ENCODE assay signal across 27 cellular contexts in the genomic region with DNA sequence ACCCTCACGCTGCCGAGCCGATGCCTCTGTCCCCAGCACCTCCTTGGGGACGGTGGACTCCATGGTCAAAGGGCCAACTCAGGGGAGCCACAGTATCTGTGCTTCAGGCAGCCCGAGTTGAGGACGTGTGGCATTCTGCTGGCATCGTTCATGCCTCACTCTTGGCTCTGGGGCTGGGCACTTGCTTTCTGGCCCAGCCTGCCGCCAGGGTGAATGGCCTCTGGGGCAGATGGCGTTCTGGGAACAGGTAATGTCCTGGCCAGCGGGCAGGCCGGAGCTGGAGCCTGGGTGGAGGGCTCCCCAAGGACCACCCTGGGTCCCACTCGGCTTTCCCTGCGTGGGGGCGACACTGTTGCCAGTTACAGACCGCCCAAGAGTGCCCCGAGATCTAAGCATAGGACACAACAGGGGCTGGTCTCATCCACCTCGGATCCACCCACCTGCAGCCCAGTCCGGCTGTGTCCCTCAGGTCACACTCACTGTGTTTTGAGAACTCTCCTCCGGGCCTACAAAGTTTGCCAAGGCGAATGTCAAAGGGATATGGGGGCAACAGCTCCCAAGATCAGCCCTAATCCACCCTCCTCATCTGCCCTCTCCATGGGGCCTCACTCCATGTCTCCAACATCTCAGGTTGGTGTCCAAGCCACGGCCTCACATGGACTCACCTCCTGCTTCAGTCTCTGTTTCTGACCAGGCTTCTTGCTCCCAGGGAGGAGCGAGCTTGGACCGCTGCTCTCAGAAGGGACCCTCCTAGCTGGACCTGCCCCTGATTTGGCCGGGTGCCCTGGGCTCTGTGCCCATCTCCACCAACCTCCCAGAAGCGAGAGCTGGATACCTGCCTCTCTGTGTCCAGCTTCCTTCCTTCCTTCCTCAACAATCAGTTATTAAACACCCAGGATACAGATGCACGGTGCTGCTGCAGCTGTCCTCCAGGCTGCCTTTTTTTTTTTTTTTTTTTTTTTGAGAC.
DNase-seq lines count a peak whose midpoint lies in the region; ATAC-seq and TF ChIP-seq lines count a peak whose summit lies in the region.
"Had no signal": no experiment of that assay in that cellular context is flagged by ENCODE, and none has a peak within 500 bp of the region (broad histone marks: within the 10 kb centered on the region; RNA-seq: fewer than 3 reads in every experiment).

No MANE protein-coding gene starts in this region.

- no peaks in the 10 kb centered on the region for H3K36me3 ChIP-seq in SK-N-SH (replicated peaks in 1 of 2; ENCODE audit: control insufficient read depth in 1 of 2, insufficient read depth in 2 of 2, low read length in 1 of 2)
- no peaks in the 10 kb centered on the region for H3K36me3 ChIP-seq in SJCRH30
- H3K36me3 ChIP-seq in left ventricle myocardium inferior, result no peaks in the 10 kb centered on the region
- H3K36me3 ChIP-seq in gastrocnemius medialis, result no peaks in the 10 kb centered on the region
- H3K36me3 ChIP-seq in CD8-positive, alpha-beta memory T cell (ENCODE audit: insufficient read depth, low read length), result no peaks in the 10 kb centered on the region
- H3K36me3 ChIP-seq: esophagus squamous epithelium, neural progenitor cell, upper lobe of right lung had no signal

- no peak overlapping the region for H3K27ac Mint-ChIP-seq in CD8-positive, alpha-beta memory T cell
- H3K27ac Mint-ChIP-seq: activated CD4-positive, alpha-beta memory T cell treated with anti-CD3 and anti-CD28 coated beads for 36 hours; progenitor cell of endocrine pancreas had no signal

- ATAC-seq in SK-N-SH treated with all-trans-retinoic acid at 6 μM for 48 hours, result no peak
- ATAC-seq in gastrocnemius medialis, result peak; percentile 57 to 70
- ATAC-seq in GM18511 (IDR thresholded peaks at IDR 0.05; ENCODE audit: unreplicated experiment), result no peak
- ATAC-seq: A549, upper lobe of right lung had no signal

- in situ Hi-C loops in gastrocnemius medialis (cut with MboI; ENCODE audit: low sequenced_read_pairs in 4 of 4), result loop anchor here in 2 of 4 donors (5.0 to 10.0 kb wide), 2 partner anchors 130 to 133 kb away; no protein-coding TSS in a partner anchor

- H3K4me1 Mint-ChIP-seq in CD8-positive, alpha-beta memory T cell, result no peaks in the 10 kb centered on the region
- H3K4me1 Mint-ChIP-seq: B cell, neural progenitor cell had no signal

- TF ChIP-seq RAD21 in SK-N-SH (IDR thresholded peaks at IDR 0.05; ENCODE audit: low read length), result no peak

- H3F3A ChIP-seq in SK-N-SH (replicated peaks; ENCODE audit: insufficient read depth), result no peaks in the 10 kb centered on the region

- H3K9me2 ChIP-seq in SK-N-SH, result no peaks in the 10 kb centered on the region

- H3K4me3 ChIP-seq in SK-N-SH (ENCODE audit: low read depth in 2 of 2, low read length in 1 of 2) (no peak overlapping the region), SJCRH30 (no peak overlapping the region), left ventricle myocardium inferior (no peak overlapping the region), gastrocnemius medialis (no peak overlapping the region)
- H3K4me3 ChIP-seq in CD8-positive, alpha-beta memory T cell (ENCODE audit: low read length), result no peak overlapping the region
- H3K4me3 ChIP-seq: A549, esophagus squamous epithelium, lung, neural progenitor cell, skin epidermis, upper lobe of right lung had no signal

- no peaks in the 10 kb centered on the region for H3K27me3 Mint-ChIP-seq in CD8-positive, alpha-beta memory T cell
- H3K27me3 Mint-ChIP-seq: activated CD4-positive, alpha-beta memory T cell treated with anti-CD3 and anti-CD28 coated beads for 36 hours; B cell had no signal

- TF ChIP-seq CTCF in SK-N-SH (IDR thresholded peaks at IDR 0.05) (no peak), left ventricle myocardium inferior (IDR thresholded peaks at IDR 0.05; ENCODE audit: borderline replicate concordance) (no peak), gastrocnemius medialis (IDR thresholded peaks at IDR 0.05 in 4 of 5, conservative IDR thresholded peaks at IDR 0.05 in 1 of 5) (no peak)

- TF ChIP-seq EP300 in SK-N-SH (IDR thresholded peaks at IDR 0.05; ENCODE audit: borderline replicate concordance in 1 of 2, low read depth in 1 of 2, low read length in 1 of 2), result no peak

- H3K27ac ChIP-seq in SK-N-SH (ENCODE audit: low read depth in 2 of 2, low read length in 1 of 2), result no peak overlapping the region; a peak in 1 of 4 replicates
- no peak overlapping the region for H3K27ac ChIP-seq in SJCRH30
- peak overlapping the region; percentile 33 for H3K27ac ChIP-seq in left ventricle myocardium inferior (replicated peaks)
- peak overlapping the region in 3 of 4 donors; percentile 41 to 75 (median 49) for H3K27ac ChIP-seq in gastrocnemius medialis
- no peak overlapping the region for H3K27ac ChIP-seq in CD8-positive, alpha-beta memory T cell (ENCODE audit: low read depth, low read length)
- H3K27ac ChIP-seq: esophagus squamous epithelium, neural progenitor cell, skin epidermis, upper lobe of right lung had no signal

- H3K79me2 ChIP-seq in SK-N-SH (ENCODE audit: insufficient read depth), result no peaks in the 10 kb centered on the region

- peak; percentile 57 for DNase-seq in SK-N-SH
- DNase-seq in SJCRH30, result peak; percentile 46 to 68
- DNase-seq in left ventricle myocardium inferior, result peak; percentile 42
- DNase-seq in gastrocnemius medialis, result peak in 1 of 2 donors; percentile 62
- DNase-seq in NCI-H446 (lab: John Stamatoyannopoulos, UW), result no peak
- DNase-seq in CD8-positive, alpha-beta memory T cell, result no peak
- DNase-seq: activated CD4-positive, alpha-beta memory T cell treated with anti-CD3 and anti-CD28 coated beads for 36 hours; activated CD4-positive, CD25-positive, alpha-beta regulatory T cell; activated CD8-positive, alpha-beta memory T cell treated with anti-CD3 and anti-CD28 coated beads, Interleukin-2, amount 50 U/mL, for 48 hours; activated effector memory CD4-positive, alpha-beta T cell treated with Interleukin-2 at 50 U/mL for 16 hours; DND-41; esophagus squamous epithelium; islet precursor cell; NCI-H1436 treated with DMSO at 0.1 percent for 48 hours; NCI-H526 treated with DMSO at 0.1 percent for 48 hours; RPMI8226; stimulated activated CD4-positive, alpha-beta T cell treated with anti-CD3 and anti-CD28 coated beads, Interleukin-1b, Interleukin-23, amount 100 ng/mL, for 48 hours; T-helper 9 cell; upper lobe of right lung had no signal

- H3K4me1 ChIP-seq in SK-N-SH (ENCODE audit: control insufficient read depth in 1 of 2, insufficient read depth in 2 of 2, low read depth in 1 of 2, low read length in 1 of 2), result peaks cover 0 to 7% of the 10 kb centered on the region in 2 experiments; a peak in 1 of 4 replicates
- H3K4me1 ChIP-seq in SJCRH30, result peaks cover 34% of the 10 kb centered on the region
- H3K4me1 ChIP-seq in left ventricle myocardium inferior, result peaks cover 22% of the 10 kb centered on the region
- peaks cover 7 to 13% of the 10 kb centered on the region in 2 donors for H3K4me1 ChIP-seq in gastrocnemius medialis
- H3K4me1 ChIP-seq in CD8-positive, alpha-beta memory T cell (ENCODE audit: insufficient read depth, low read length), result peaks cover 9% of the 10 kb centered on the region
- H3K4me1 ChIP-seq: neural progenitor cell had no signal

- intact Hi-C loops in left ventricle myocardium inferior (cut with micrococcal nuclease), result loop anchor here (5.0 kb wide), 1 partner anchor 130 kb away; no protein-coding TSS in a partner anchor
- intact Hi-C loops in gastrocnemius medialis (cut with DNase I; ENCODE audit: low total_unique reads), result loop anchor here (2.0 kb wide), 1 partner anchor 17 kb away; no protein-coding TSS in a partner anchor

- CTCF ChIA-PET in SK-N-SH (lab: Yijun Ruan, JAX), result interaction anchor here (0.6 to 7.3 kb wide), 11 partner anchors 9 to 130 kb away, joined by 3 to 64 read pairs (median 4); no protein-coding TSS in a partner anchor
- CTCF ChIA-PET in CD8-positive, alpha-beta memory T cell (lab: Charles Lee), result interaction anchor here (1.4 to 3.6 kb wide), 2 partner anchors 41 to 130 kb away, joined by 3 to 21 read pairs; no protein-coding TSS in a partner anchor

- no peak overlapping the region for H3K9ac ChIP-seq in SK-N-SH
- H3K9ac ChIP-seq: neural progenitor cell had no signal

- H3K9me3 Mint-ChIP-seq in CD8-positive, alpha-beta memory T cell, result no peaks in the 10 kb centered on the region
- H3K9me3 Mint-ChIP-seq: activated CD4-positive, alpha-beta memory T cell treated with anti-CD3 and anti-CD28 coated beads for 36 hours; neural progenitor cell had no signal

- 89% methylated on average over 21 of the region's 26 CpGs for WGBS in SK-N-SH (ENCODE audit: low lambda C conversion rate)

- POLR2A ChIA-PET in SK-N-SH (lab: Yijun Ruan, JAX), result interaction anchor here (1.0 kb wide), 1 partner anchor 29 kb away, joined by 3 read pairs; no protein-coding TSS in a partner anchor
- POLR2A ChIA-PET in CD8-positive, alpha-beta memory T cell (lab: Charles Lee), result no interaction called here

- H3K27me3 ChIP-seq in SK-N-SH (ENCODE audit: insufficient read depth) (no peaks in the 10 kb centered on the region), SJCRH30 (no peaks in the 10 kb centered on the region), left ventricle myocardium inferior (ENCODE audit: low read depth) (no peaks in the 10 kb centered on the region), gastrocnemius medialis (no peaks in the 10 kb centered on the region)
- no peaks in the 10 kb centered on the region for H3K27me3 ChIP-seq in CD8-positive, alpha-beta memory T cell (ENCODE audit: insufficient read depth, low read length, poor library complexity, severe bottlenecking)
- H3K27me3 ChIP-seq: esophagus squamous epithelium, neural progenitor cell, upper lobe of right lung had no signal

- H3K36me3 Mint-ChIP-seq in CD8-positive, alpha-beta memory T cell, result no peaks in the 10 kb centered on the region
- H3K36me3 Mint-ChIP-seq: activated CD4-positive, alpha-beta memory T cell treated with anti-CD3 and anti-CD28 coated beads for 36 hours; neural progenitor cell had no signal

- H3K4me3 Mint-ChIP-seq in CD8-positive, alpha-beta memory T cell, result no peak overlapping the region
- H3K4me3 Mint-ChIP-seq: activated CD4-positive, alpha-beta memory T cell treated with anti-CD3 and anti-CD28 coated beads for 36 hours; B cell; neural progenitor cell had no signal

- no peaks in the 10 kb centered on the region for H4K20me1 ChIP-seq in SK-N-SH (ENCODE audit: insufficient read depth)

- H3K9me3 ChIP-seq in SK-N-SH, result no peaks in the 10 kb centered on the region
- H3K9me3 ChIP-seq in SJCRH30 (replicated peaks), result no peaks in the 10 kb centered on the region
- H3K9me3 ChIP-seq in left ventricle myocardium inferior (replicated peaks), result no peaks in the 10 kb centered on the region
- H3K9me3 ChIP-seq in gastrocnemius medialis, result no peaks in the 10 kb centered on the region
- no peaks in the 10 kb centered on the region for H3K9me3 ChIP-seq in CD8-positive, alpha-beta memory T cell (ENCODE audit: low read length)
- H3K9me3 ChIP-seq: A549, esophagus squamous epithelium, upper lobe of right lung had no signal

- no peak overlapping the region for H2AFZ ChIP-seq in SK-N-SH (ENCODE audit: low read depth)
- H2AFZ ChIP-seq: neural progenitor cell had no signal

- TF ChIP-seq POLR2A in gastrocnemius medialis (IDR thresholded peaks at IDR 0.05), result no peak

- H3K4me2 ChIP-seq in SK-N-SH, result no peak overlapping the region
- H3K4me2 ChIP-seq: A549, neural progenitor cell had no signal

TF ChIP-seq in SK-N-SH, 30 proteins besides CTCF, POLR2A, EP300 and RAD21 (continues in another document):
- no peak for TF ChIP-seq RCOR1 (IDR thresholded peaks at IDR 0.05; ENCODE audit: low read length)

TF ChIP-seq in SK-N-SH treated with all-trans-retinoic acid at 6 μM for 48 hours, 23 proteins besides CTCF, POLR2A, EP300 and RAD21 (continues in another document):
- TF ChIP-seq TCF4 (CRISPR knock-in tag; IDR thresholded peaks at IDR 0.05; ENCODE audit: borderline replicate concordance), result no peak

Comparison
In these comparisons a context has a peak if more than half of its experiments do, and no peak if none do; other contexts are left out.
1. DNase-seq: peak in SK-N-SH (single experiment), SJCRH30 (2 of 2) and left ventricle myocardium inferior (single experiment); none in NCI-H446 (0 of 2) and CD8-positive, alpha-beta memory T cell (0 of 5).
2. H3K27ac ChIP-seq: peak in left ventricle myocardium inferior (single experiment) and gastrocnemius medialis (3 of 4); none in SK-N-SH (0 of 2), SJCRH30 (single experiment) and CD8-positive, alpha-beta memory T cell (single experiment).
3. ATAC-seq: peak in gastrocnemius medialis (2 of 2); none in SK-N-SH treated with all-trans-retinoic acid at 6 μM for 48 hours (single experiment) and GM18511 (single experiment).